11 cellular contexts compared by ENCODE assay signal in genomic region chr5:113212244-113212920, GRCh38.
DNase-seq lines count a peak whose midpoint lies in the region; ATAC-seq and TF ChIP-seq lines count a peak whose summit lies in the region.
"Had no signal": no experiment of that assay in that cellular context is flagged by ENCODE, and none has a peak within 500 bp of the region (broad histone marks: within the 10 kb centered on the region; RNA-seq: fewer than 3 reads in every experiment).

No MANE protein-coding gene starts in this region.

- ATAC-seq in HG03196 (IDR thresholded peaks at IDR 0.05; ENCODE audit: unreplicated experiment), result no peak
- ATAC-seq: stimulated activated effector memory CD8-positive, alpha-beta T cell treated with anti-CD3 and anti-CD28 coated beads, Interleukin-12 subunit alpha, Interleukin-12 subunit beta, amount 100 ng/mL, for 72 hours had no signal

- no peak overlapping the region for H3K4me3 ChIP-seq in fibroblast of pulmonary artery (replicated peaks; ENCODE audit: low read depth, low read length)

- DNase-seq in HT1080 (ENCODE audit: low read depth) (peak; percentile 68), SHP77 treated with DMSO at 0.1 percent for 48 hours (lab: John Stamatoyannopoulos, UW) (peak; percentile 10), fibroblast of pulmonary artery (ENCODE audit: low read depth) (peak; percentile 81), putamen (ENCODE audit: low spot score) (peak; percentile 24), cerebellar cortex (ENCODE audit: low spot score) (no peak), NOMO-1 (lab: John Stamatoyannopoulos, UW; ENCODE audit: unreplicated experiment in 2 of 2) (no peak)
- DNase-seq in activated T-cell treated with anti-CD3 and anti-CD28 coated beads, Interleukin-2, amount 50 U/mL, for 1 hour, result no peak
- DNase-seq: GF-D8, NCI-H1930 had no signal

- TF ChIP-seq CTCF in fibroblast of pulmonary artery (IDR thresholded peaks at IDR 0.05; ENCODE audit: low read length, missing control alignments), result no peak

Comparison
In these comparisons a context has a peak if more than half of its experiments do, and no peak if none do; other contexts are left out.
1. DNase-seq: peak in HT1080 (single experiment), SHP77 treated with DMSO at 0.1 percent for 48 hours (single experiment), fibroblast of pulmonary artery (single experiment) and putamen (single experiment); none in cerebellar cortex (single experiment), activated T-cell treated with anti-CD3 and anti-CD28 coated beads, Interleukin-2, amount 50 U/mL, for 1 hour (single experiment) and NOMO-1 (0 of 2).